11 cellular contexts compared by ENCODE assay signal in genomic region chr15:83734487-83734886, GRCh38.
DNase-seq lines count a peak whose midpoint lies in the region; ATAC-seq and TF ChIP-seq lines count a peak whose summit lies in the region.
"Had no signal": no experiment of that assay in that cellular context is flagged by ENCODE, and none has a peak within 500 bp of the region (broad histone marks: within the 10 kb centered on the region; RNA-seq: fewer than 3 reads in every experiment).

No MANE protein-coding gene starts in this region.

- H3K4me3 Mint-ChIP-seq in stimulated activated naive CD8-positive, alpha-beta T cell treated with anti-CD3 and anti-CD28 coated beads, Interleukin-15, amount 100 ng/mL, for 72 hours = no peak overlapping the region
- H3K4me3 Mint-ChIP-seq in activated CD8-positive, alpha-beta T cell treated with anti-CD3 and anti-CD28 coated beads, Interleukin-2, amount 10 ng/mL, durations not matched to agents 7 days and 5 days = no peak overlapping the region
- H3K4me3 Mint-ChIP-seq: dendritic cell treated with granulocyte-macrophage colony-stimulating factor and Interleukin-4, amounts not matched to agents 40 ng/mL and 50 ng/mL, for 4 days; naive thymus-derived CD8-positive, alpha-beta T cell had no signal

- H3K4me1 Mint-ChIP-seq in stimulated activated naive CD8-positive, alpha-beta T cell treated with anti-CD3 and anti-CD28 coated beads, Interleukin-15, amount 100 ng/mL, for 72 hours = no peaks in the 10 kb centered on the region
- no peaks in the 10 kb centered on the region for H3K4me1 Mint-ChIP-seq in activated CD8-positive, alpha-beta T cell treated with anti-CD3 and anti-CD28 coated beads, Interleukin-2, amount 10 ng/mL, durations not matched to agents 7 days and 5 days (ENCODE audit: low read depth)
- H3K4me1 Mint-ChIP-seq: naive thymus-derived CD8-positive, alpha-beta T cell had no signal

- H3K4me1 ChIP-seq in Karpas-422 (ENCODE audit: low read length) (no peaks in the 10 kb centered on the region), mesendoderm (ENCODE audit: control insufficient read depth, low read depth, low read length) (no peaks in the 10 kb centered on the region)

- no peak for ATAC-seq in stimulated activated naive CD8-positive, alpha-beta T cell treated with anti-CD3 and anti-CD28 coated beads, Interleukin-15, amount 100 ng/mL, for 72 hours
- no peak for ATAC-seq in activated CD8-positive, alpha-beta T cell treated with anti-CD3 and anti-CD28 coated beads, Interleukin-2, amount 10 ng/mL, durations not matched to agents 7 days and 5 days
- ATAC-seq: naive thymus-derived CD8-positive, alpha-beta T cell had no signal

- no peak overlapping the region for H3K27ac ChIP-seq in Karpas-422 (ENCODE audit: low read length)
- no peak overlapping the region for H3K27ac ChIP-seq in mesendoderm (ENCODE audit: low read depth, low read length)

- H2BK120ac ChIP-seq in mesendoderm (ENCODE audit: low read depth, low read length) = no peak overlapping the region

- no peak overlapping the region for H3K23ac ChIP-seq in mesendoderm (ENCODE audit: low read length)

- H3K9ac ChIP-seq in Karpas-422 (ENCODE audit: low read length) (no peak overlapping the region), mesendoderm (ENCODE audit: low read length) (no peak overlapping the region)

- H3K18ac ChIP-seq in mesendoderm (ENCODE audit: low read length) = no peak overlapping the region

- no peaks in the 10 kb centered on the region for H3K79me2 ChIP-seq in Karpas-422 (ENCODE audit: low read length)
- no peaks in the 10 kb centered on the region for H3K79me2 ChIP-seq in mesendoderm (ENCODE audit: control insufficient read depth, insufficient read depth, low read length)

- H4K8ac ChIP-seq in mesendoderm (ENCODE audit: low read depth, low read length) = no peak overlapping the region

- no peak overlapping the region for H3K4me2 ChIP-seq in Karpas-422 (ENCODE audit: low read depth, low read length, poor library complexity, severe bottlenecking)
- no peak overlapping the region for H3K4me2 ChIP-seq in mesendoderm (ENCODE audit: low read length)

- no peak overlapping the region for H3K56ac ChIP-seq in mesendoderm (ENCODE audit: low read length)

- H4K5ac ChIP-seq in mesendoderm (ENCODE audit: low read length) = no peak overlapping the region

- H3K27ac Mint-ChIP-seq in stimulated activated naive CD8-positive, alpha-beta T cell treated with anti-CD3 and anti-CD28 coated beads, Interleukin-15, amount 100 ng/mL, for 72 hours = no peak overlapping the region
- no peak overlapping the region for H3K27ac Mint-ChIP-seq in activated CD8-positive, alpha-beta T cell treated with anti-CD3 and anti-CD28 coated beads, Interleukin-2, amount 10 ng/mL, durations not matched to agents 7 days and 5 days
- H3K27ac Mint-ChIP-seq: dendritic cell treated with granulocyte-macrophage colony-stimulating factor and Interleukin-4, amounts not matched to agents 40 ng/mL and 50 ng/mL, for 4 days; naive thymus-derived CD8-positive, alpha-beta T cell had no signal

- DNase-seq in Karpas-422 (peak; percentile 42), cardiac fibroblast (ENCODE audit: low read depth in 2 of 2) (peak; percentile 18 to 23), mesendoderm (peak; percentile 69), NCI-H2081 (lab: John Stamatoyannopoulos, UW) (no peak)
- no peak for DNase-seq in stimulated activated naive CD8-positive, alpha-beta T cell treated with anti-CD3 and anti-CD28 coated beads, Interleukin-15, amount 100 ng/mL, for 72 hours
- no peak for DNase-seq in activated CD8-positive, alpha-beta T cell treated with anti-CD3 and anti-CD28 coated beads, Interleukin-2, amount 10 ng/mL, durations not matched to agents 7 days and 5 days
- DNase-seq: activated gamma-delta T cell treated with Interleukin-2 at 50 U/mL for 16 hours; naive thymus-derived CD8-positive, alpha-beta T cell; stimulated activated naive CD4-positive, alpha-beta T cell treated with Interleukin-2 at 50 U/mL for 16 hours had no signal

- H3K4me3 ChIP-seq in Karpas-422 (ENCODE audit: low read length) (no peak overlapping the region), cardiac fibroblast (replicated peaks in 1 of 2; ENCODE audit: low read depth in 2 of 2, low read length in 2 of 2) (no peak overlapping the region), mesendoderm (ENCODE audit: low read length) (no peak overlapping the region)

- POLR2A ChIA-PET in activated CD8-positive, alpha-beta T cell treated with anti-CD3 and anti-CD28 coated beads, Interleukin-2, amount 10 ng/mL, durations not matched to agents 7 days and 5 days (lab: Charles Lee) = no interaction called here

- no peak overlapping the region for H2BK5ac ChIP-seq in mesendoderm (ENCODE audit: low read length)

- no peaks in the 10 kb centered on the region for H3K36me3 Mint-ChIP-seq in activated CD8-positive, alpha-beta T cell treated with anti-CD3 and anti-CD28 coated beads, Interleukin-2, amount 10 ng/mL, durations not matched to agents 7 days and 5 days (ENCODE audit: low read depth)
- H3K36me3 Mint-ChIP-seq: naive thymus-derived CD8-positive, alpha-beta T cell had no signal

- H3K9me2 ChIP-seq in Karpas-422 (replicated peaks; ENCODE audit: insufficient read depth, low read length) = no peaks in the 10 kb centered on the region

- H2BK15ac ChIP-seq in mesendoderm (replicated peaks; ENCODE audit: low read depth) = no peak overlapping the region

- H3K4ac ChIP-seq in mesendoderm (ENCODE audit: low read depth, low read length) = no peak overlapping the region

- no peaks in the 10 kb centered on the region for H3K9me3 ChIP-seq in Karpas-422 (ENCODE audit: low read length)

- H3K27me3 Mint-ChIP-seq in stimulated activated naive CD8-positive, alpha-beta T cell treated with anti-CD3 and anti-CD28 coated beads, Interleukin-15, amount 100 ng/mL, for 72 hours = peaks cover 3% of the 10 kb centered on the region
- no peaks in the 10 kb centered on the region for H3K27me3 Mint-ChIP-seq in activated CD8-positive, alpha-beta T cell treated with anti-CD3 and anti-CD28 coated beads, Interleukin-2, amount 10 ng/mL, durations not matched to agents 7 days and 5 days (ENCODE audit: low read depth)
- H3K27me3 Mint-ChIP-seq: dendritic cell treated with granulocyte-macrophage colony-stimulating factor and Interleukin-4, amounts not matched to agents 40 ng/mL and 50 ng/mL, for 4 days had no signal

- no peak overlapping the region for H2AFZ ChIP-seq in Karpas-422 (ENCODE audit: low read length)

- no peak overlapping the region for H2AK5ac ChIP-seq in mesendoderm (ENCODE audit: low read length)

- WGBS in mesendoderm (ENCODE audit: extremely low coverage, insufficient coverage, low lambda C conversion rate) = no CpG with 5 or more reads among the region's 3 CpGs

- H3K36me3 ChIP-seq in Karpas-422 (ENCODE audit: insufficient read depth, low read length) = no peaks in the 10 kb centered on the region
- no peaks in the 10 kb centered on the region for H3K36me3 ChIP-seq in mesendoderm (ENCODE audit: control insufficient read depth, insufficient read depth, low read length)

- peak; percentile 42 for TF ChIP-seq CTCF in GM12873 (IDR thresholded peaks at IDR 0.05; ENCODE audit: insufficient read depth, low read depth, low read length, missing control alignments)
- peak; percentile 24 for TF ChIP-seq CTCF in cardiac fibroblast (IDR thresholded peaks at IDR 0.05; ENCODE audit: low read depth, low read length)

- no peaks in the 10 kb centered on the region for H3K79me1 ChIP-seq in mesendoderm (ENCODE audit: low read length)

- CTCF ChIA-PET in activated CD8-positive, alpha-beta T cell treated with anti-CD3 and anti-CD28 coated beads, Interleukin-2, amount 10 ng/mL, durations not matched to agents 7 days and 5 days (lab: Charles Lee) = no interaction called here

- H3K9me3 Mint-ChIP-seq in stimulated activated naive CD8-positive, alpha-beta T cell treated with anti-CD3 and anti-CD28 coated beads, Interleukin-15, amount 100 ng/mL, for 72 hours = peaks cover 2 to 5% of the 10 kb centered on the region in 2 donors
- H3K9me3 Mint-ChIP-seq in activated CD8-positive, alpha-beta T cell treated with anti-CD3 and anti-CD28 coated beads, Interleukin-2, amount 10 ng/mL, durations not matched to agents 7 days and 5 days (ENCODE audit: insufficient read depth) = no peaks in the 10 kb centered on the region
- H3K9me3 Mint-ChIP-seq: dendritic cell treated with granulocyte-macrophage colony-stimulating factor and Interleukin-4, amounts not matched to agents 40 ng/mL and 50 ng/mL, for 4 days had no signal

- H3K27me3 ChIP-seq in Karpas-422 (ENCODE audit: low read length) = no peaks in the 10 kb centered on the region
- H3K27me3 ChIP-seq in mesendoderm (ENCODE audit: insufficient read depth, low read length, poor library complexity) = no peaks in the 10 kb centered on the region

- no peaks in the 10 kb centered on the region for H4K20me1 ChIP-seq in Karpas-422 (ENCODE audit: insufficient read depth, low read depth, low read length)

Comparison
In these comparisons a context has a peak if more than half of its experiments do, and no peak if none do; other contexts are left out.
1. DNase-seq: peak in Karpas-422 (single experiment), cardiac fibroblast (2 of 2) and mesendoderm (single experiment); none in NCI-H2081 (0 of 2), stimulated activated naive CD8-positive, alpha-beta T cell treated with anti-CD3 and anti-CD28 coated beads, Interleukin-15, amount 100 ng/mL, for 72 hours (0 of 2) and activated CD8-positive, alpha-beta T cell treated with anti-CD3 and anti-CD28 coated beads, Interleukin-2, amount 10 ng/mL, durations not matched to agents 7 days and 5 days (single experiment).